Comparison of ENCODE assay signal across 18 cellular contexts in genomic region chr10:35700490-35700887, GRCh38. TPM values are rescaled to one million over a fixed set of nuclear protein-coding genes. Genes with fewer than 3 reads are reported as not detected.
DNase-seq lines count a peak whose midpoint lies in the region; ATAC-seq and TF ChIP-seq lines count a peak whose summit lies in the region.
"Had no signal": no experiment of that assay in that cellular context is flagged by ENCODE, and none has a peak within 500 bp of the region (broad histone marks: within the 10 kb centered on the region; RNA-seq: fewer than 3 reads in every experiment).

No MANE protein-coding gene starts in this region.

- CTCF ChIA-PET in activated naive CD4-positive, alpha-beta T cell treated with anti-CD3 and anti-CD28 coated beads for 36 hours (lab: Charles Lee), result no interaction called here

- H3K27me3 Mint-ChIP-seq in activated naive CD4-positive, alpha-beta T cell treated with anti-CD3 and anti-CD28 coated beads for 36 hours (ENCODE audit: low read depth), result peaks cover 3% of the 10 kb centered on the region

- H3K4me3 Mint-ChIP-seq in activated naive CD4-positive, alpha-beta T cell treated with anti-CD3 and anti-CD28 coated beads for 36 hours, result no peak overlapping the region

- ATAC-seq in upper lobe of left lung (ENCODE audit: low FRiP score in 2 of 2), result no peak

- peak; percentile 75 for DNase-seq in NCI-H1436 (lab: John Stamatoyannopoulos, UW)
- DNase-seq in SHP77 treated with DMSO at 0.1 percent for 48 hours (lab: John Stamatoyannopoulos, UW), result peak; percentile 29
- DNase-seq in iPS DF 4.7 (ENCODE audit: extremely low read depth, low spot score), result peak; percentile 46
- DNase-seq in activated naive CD4-positive, alpha-beta T cell treated with anti-CD3 and anti-CD28 coated beads for 36 hours, result no peak
- DNase-seq in HCEC 1CT, result no peak
- DNase-seq in upper lobe of left lung, result no peak
- DNase-seq: COR-L47; DMS153; KBM-7; NCI-H1694 treated with DMSO at 0.1 percent for 48 hours; NCI-H510A; NK-92 treated with Interleukin-12 subunit alpha and Interleukin-12 subunit beta, amount 100 ng/mL, for 24 hours; SW 1271 had no signal

- H3K27ac ChIP-seq in upper lobe of left lung, result no peak overlapping the region
- H3K27ac ChIP-seq: C4-2B, HL-60, RWPE1, SJSA1 had no signal

- no peak for TF ChIP-seq CTCF in upper lobe of left lung (IDR thresholded peaks at IDR 0.05)

- intact Hi-C loops in activated naive CD4-positive, alpha-beta T cell treated with anti-CD3 and anti-CD28 coated beads for 36 hours (cut with micrococcal nuclease), result no loop called here

- H3K9me3 ChIP-seq in ES-I3 (ENCODE audit: control insufficient read depth, insufficient read depth, low read length) (no peaks in the 10 kb centered on the region), upper lobe of left lung (no peaks in the 10 kb centered on the region)
- H3K9me3 ChIP-seq: SJSA1 had no signal

- no peak for TF ChIP-seq EP300 in upper lobe of left lung (IDR thresholded peaks at IDR 0.05)

- peak overlapping the region; percentile 23; the same call in 1 of the 2 replicates for H3K9ac ChIP-seq in ES-I3 (ENCODE audit: low read depth, low read length)

- H3K27me3 ChIP-seq in upper lobe of left lung, result no peaks in the 10 kb centered on the region

- TF ChIP-seq POLR2A in upper lobe of left lung (IDR thresholded peaks at IDR 0.05), result no peak

- no peaks in the 10 kb centered on the region for H3K36me3 ChIP-seq in ES-I3 (ENCODE audit: insufficient read depth, low read length)
- no peaks in the 10 kb centered on the region for H3K36me3 ChIP-seq in upper lobe of left lung
- H3K36me3 ChIP-seq: SJSA1 had no signal

- no peaks in the 10 kb centered on the region for H3K4me1 Mint-ChIP-seq in activated naive CD4-positive, alpha-beta T cell treated with anti-CD3 and anti-CD28 coated beads for 36 hours (ENCODE audit: low read depth)

- peaks cover 37% of the 10 kb centered on the region for H3K4me1 ChIP-seq in ES-I3 (ENCODE audit: insufficient read depth, low read length)
- no peaks in the 10 kb centered on the region for H3K4me1 ChIP-seq in upper lobe of left lung
- H3K4me1 ChIP-seq: SJSA1 had no signal

- H3K36me3 Mint-ChIP-seq in activated naive CD4-positive, alpha-beta T cell treated with anti-CD3 and anti-CD28 coated beads for 36 hours (ENCODE audit: low read depth), result no peaks in the 10 kb centered on the region

- H3K4me3 ChIP-seq in upper lobe of left lung, result no peak overlapping the region
- H3K4me3 ChIP-seq: SJSA1 had no signal

- 85 to 86% methylated on average over 12 of the region's 12 CpGs for WGBS in upper lobe of left lung, 2 donors

- no peaks in the 10 kb centered on the region for H3K9me3 Mint-ChIP-seq in activated naive CD4-positive, alpha-beta T cell treated with anti-CD3 and anti-CD28 coated beads for 36 hours

- no peak overlapping the region for H3K27ac Mint-ChIP-seq in activated naive CD4-positive, alpha-beta T cell treated with anti-CD3 and anti-CD28 coated beads for 36 hours

RNA-seq across cellular contexts. Expression of gene FZD8, which starts 58.4 kb away (rescaled TPM):
- under 1 TPM; 0.15 to 0.19 TPM for total RNA-seq in activated naive CD4-positive, alpha-beta T cell treated with anti-CD3 and anti-CD28 coated beads for 36 hours
- 10 to 100 TPM in 5 of 6 donors, 1 to 10 TPM in 1; 2.1 to 26.3 (median 21.0) TPM for total RNA-seq in upper lobe of left lung

Comparison
In these comparisons a context has a peak if more than half of its experiments do, and no peak if none do; other contexts are left out.
1. DNase-seq: peak in NCI-H1436 (single experiment), SHP77 treated with DMSO at 0.1 percent for 48 hours (single experiment) and iPS DF 4.7 (single experiment); none in activated naive CD4-positive, alpha-beta T cell treated with anti-CD3 and anti-CD28 coated beads for 36 hours (single experiment), HCEC 1CT (single experiment) and upper lobe of left lung (0 of 2).